Comparison of ENCODE assay signal across 18 cellular contexts in genomic region chr11:27740362-27741024, GRCh38. TPM values are rescaled to one million over a fixed set of nuclear protein-coding genes. Genes with fewer than 3 reads are reported as not detected.
DNase-seq lines count a peak whose midpoint lies in the region; ATAC-seq, FAIRE-seq and TF ChIP-seq lines count a peak whose summit lies in the region.
"Had no signal": no experiment of that assay in that cellular context is flagged by ENCODE, and none has a peak within 500 bp of the region (broad histone marks: within the 10 kb centered on the region; RNA-seq: fewer than 3 reads in every experiment).

No MANE protein-coding gene starts in this region.

- in situ Hi-C loops in HAP-1 (cut with MboI; ENCODE audit: low sequenced_read_pairs), result no loop called here

- DNase-seq in EL, result peak; percentile 8
- peak; percentile 8 to 19 for DNase-seq in HAP-1 (ENCODE audit: low spot score in 2 of 2)
- DNase-seq in amniotic epithelial cell (ENCODE audit: low read depth), result peak; percentile 69
- DNase-seq in left ventricle myocardium inferior, result no peak
- DNase-seq in NCI-H510A treated with DMSO at 0.1 percent for 48 hours (lab: John Stamatoyannopoulos, UW), result no peak
- no peak for DNase-seq in sciatic nerve (ENCODE audit: low spot score)
- DNase-seq in HTR-8/SVneo (ENCODE audit: insufficient read length, low spot score), result no peak
- DNase-seq: COR-L47, H7, KG1, NCI-H446, NCI-H748 treated with DMSO at 0.1 percent for 48 hours, PC-3, T-cell had no signal

- H3K9me3 ChIP-seq in HAP-1, result no peaks in the 10 kb centered on the region
- H3K9me3 ChIP-seq in iPS-18c (ENCODE audit: control insufficient read depth, insufficient read depth, low read length), result no peaks in the 10 kb centered on the region
- H3K9me3 ChIP-seq in left ventricle myocardium inferior (replicated peaks), result no peaks in the 10 kb centered on the region
- H3K9me3 ChIP-seq: SJSA1 had no signal

- H3K4me1 ChIP-seq in HAP-1, result no peaks in the 10 kb centered on the region
- H3K4me1 ChIP-seq in left ventricle myocardium inferior, result no peaks in the 10 kb centered on the region
- H3K4me1 ChIP-seq: SJSA1 had no signal

- intact Hi-C loops in left ventricle myocardium inferior (cut with micrococcal nuclease) (no loop called here), sciatic nerve (cut with DNase I) (loop anchor here (10.0 kb wide), 1 partner anchor 1354 kb away; no protein-coding TSS in a partner anchor)

- FAIRE-seq in HTR-8/SVneo (lab: Jason Lieb, UNC), result no peak
- FAIRE-seq: GM19239 had no signal

- no peak overlapping the region for H3K4me3 ChIP-seq in HAP-1
- H3K4me3 ChIP-seq in iPS-18c (ENCODE audit: insufficient read depth, low read depth, low read length), result peak overlapping the region; percentile 6; the same call in 1 of the 2 replicates
- no peak overlapping the region for H3K4me3 ChIP-seq in left ventricle myocardium inferior
- H3K4me3 ChIP-seq: SJSA1 had no signal

- no peak for TF ChIP-seq CTCF in left ventricle myocardium inferior (IDR thresholded peaks at IDR 0.05; ENCODE audit: borderline replicate concordance)

- no peak for ATAC-seq in sciatic nerve
- ATAC-seq: PC-3, T-cell had no signal

- H3K27ac ChIP-seq in left ventricle myocardium inferior (replicated peaks), result no peak overlapping the region
- H3K27ac ChIP-seq: HL-60, SJSA1 had no signal

- H3K36me3 ChIP-seq in HAP-1 (replicated peaks) (no peaks in the 10 kb centered on the region), left ventricle myocardium inferior (no peaks in the 10 kb centered on the region)
- H3K36me3 ChIP-seq: SJSA1 had no signal

- H3K27me3 ChIP-seq in HAP-1 (ENCODE audit: low read depth) (no peaks in the 10 kb centered on the region; the same call in 1 of the 2 replicates), left ventricle myocardium inferior (ENCODE audit: low read depth) (peaks cover 43% of the 10 kb centered on the region)

RNA-seq across cellular contexts. Expression of gene BDNF, which starts 40.2 kb away (rescaled TPM):
- 3.1 TPM for total RNA-seq in left ventricle myocardium inferior
- 0.18 TPM for total RNA-seq in sciatic nerve

Comparison
In these comparisons a context has a peak if more than half of its experiments do, and no peak if none do; other contexts are left out.
1. DNase-seq: peak in EL (single experiment), HAP-1 (2 of 2) and amniotic epithelial cell (single experiment); none in left ventricle myocardium inferior (single experiment), NCI-H510A treated with DMSO at 0.1 percent for 48 hours (single experiment), sciatic nerve (single experiment) and HTR-8/SVneo (single experiment).